21 cellular contexts compared by ENCODE assay signal in the genomic region with DNA sequence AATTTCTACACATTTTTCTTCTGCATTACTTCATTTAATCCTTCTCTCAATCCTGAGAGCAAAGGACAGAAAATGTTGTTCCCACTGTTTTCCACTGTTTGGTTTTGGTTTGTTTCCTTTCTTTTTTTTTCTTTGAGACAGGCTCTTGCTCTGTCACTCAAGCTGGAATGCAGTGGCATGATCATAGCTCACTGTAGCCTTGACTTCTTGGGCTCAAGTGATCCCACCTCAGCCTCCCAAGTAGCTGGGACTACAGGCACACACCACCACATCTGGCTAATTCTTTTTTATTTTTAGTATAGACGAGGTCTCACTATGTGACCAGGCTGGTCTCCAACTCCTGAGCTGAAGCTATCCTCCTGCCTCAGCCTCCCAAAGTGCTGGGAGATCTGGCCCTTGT.
"Had no signal": no experiment of that assay in that cellular context is flagged by ENCODE, and none has a peak within 500 bp of the region (broad histone marks: within the 10 kb centered on the region; RNA-seq: fewer than 3 reads in every experiment).

No MANE protein-coding gene starts in this region.

- H3K9me3 ChIP-seq: ascending aorta, breast epithelium, colonic mucosa, esophagus muscularis mucosa, gastrocnemius medialis, heart left ventricle had no signal

- H3K4me1 ChIP-seq: ascending aorta, breast epithelium, colonic mucosa, esophagus muscularis mucosa, foreskin keratinocyte, gastrocnemius medialis had no signal

- DNase-seq: cerebellar nuclear complex, foreskin keratinocyte had no signal

- H3K4me3 Mint-ChIP-seq: activated CD4-positive, alpha-beta memory T cell treated with anti-CD3 and anti-CD28 coated beads for 36 hours; activated CD4-positive, alpha-beta T cell treated with anti-CD3 and anti-CD28 coated beads for 36 hours; activated CD4-positive, alpha-beta T cell treated with anti-CD3 and anti-CD28 coated beads, Interleukin-2, amount 10 ng/mL, durations not matched to agents 24 days and 14 days; activated CD8-positive, alpha-beta memory T cell treated with anti-CD3 and anti-CD28 coated beads, Interleukin-2, amount 10 ng/mL, durations not matched to agents 7 days and 5 days; activated CD8-positive, alpha-beta T cell treated with anti-CD3 and anti-CD28 coated beads, Interleukin-2, amount 10 ng/mL, durations not matched to agents 7 days and 5 days; activated naive CD4-positive, alpha-beta T cell treated with anti-CD3 and anti-CD28 coated beads for 36 hours; activated naive CD4-positive, alpha-beta T cell treated with anti-CD3 and anti-CD28 coated beads, Interleukin-2, amount 50 U/mL, for 24 hours; activated naive CD8-positive, alpha-beta T cell treated with anti-CD3 and anti-CD28 coated beads for 36 hours; activated T-helper 1 cell treated with anti-CD3 and anti-CD28 coated beads, Interleukin-12 subunit alpha, Interleukin-12 subunit beta, Interleukin-2, Interleukin-4 antibody, amounts not matched to agents 30 ng/mL and 10 ng/mL and 1 ng/mL, durations not matched to agents 14 hours and 24 hours and 36 hours; brain; endodermal cell had no signal

- H3K27me3 ChIP-seq: ascending aorta, breast epithelium, cardiac muscle cell, colonic mucosa, esophagus muscularis mucosa, foreskin keratinocyte, gastrocnemius medialis, heart left ventricle had no signal

- H3K27ac ChIP-seq: ascending aorta, breast epithelium, cardiac muscle cell, colonic mucosa, esophagus muscularis mucosa, foreskin keratinocyte, gastrocnemius medialis, heart left ventricle had no signal

- H3K27me3 Mint-ChIP-seq: activated CD4-positive, alpha-beta memory T cell treated with anti-CD3 and anti-CD28 coated beads for 36 hours; activated CD4-positive, alpha-beta T cell treated with anti-CD3 and anti-CD28 coated beads for 36 hours; activated CD4-positive, alpha-beta T cell treated with anti-CD3 and anti-CD28 coated beads, Interleukin-2, amount 10 ng/mL, durations not matched to agents 24 days and 14 days; activated CD8-positive, alpha-beta memory T cell treated with anti-CD3 and anti-CD28 coated beads, Interleukin-2, amount 10 ng/mL, durations not matched to agents 7 days and 5 days; activated naive CD4-positive, alpha-beta T cell treated with anti-CD3 and anti-CD28 coated beads, Interleukin-2, amount 50 U/mL, for 24 hours; activated naive CD8-positive, alpha-beta T cell treated with anti-CD3 and anti-CD28 coated beads for 36 hours; brain had no signal

- H3K27ac Mint-ChIP-seq: activated CD4-positive, alpha-beta memory T cell treated with anti-CD3 and anti-CD28 coated beads for 36 hours; activated CD4-positive, alpha-beta T cell treated with anti-CD3 and anti-CD28 coated beads for 36 hours; activated CD4-positive, alpha-beta T cell treated with anti-CD3 and anti-CD28 coated beads, Interleukin-2, amount 10 ng/mL, durations not matched to agents 24 days and 14 days; activated CD8-positive, alpha-beta memory T cell treated with anti-CD3 and anti-CD28 coated beads, Interleukin-2, amount 10 ng/mL, durations not matched to agents 7 days and 5 days; activated CD8-positive, alpha-beta T cell treated with anti-CD3 and anti-CD28 coated beads, Interleukin-2, amount 10 ng/mL, durations not matched to agents 7 days and 5 days; activated naive CD4-positive, alpha-beta T cell treated with anti-CD3 and anti-CD28 coated beads for 36 hours; activated naive CD4-positive, alpha-beta T cell treated with anti-CD3 and anti-CD28 coated beads, Interleukin-2, amount 50 U/mL, for 24 hours; activated naive CD8-positive, alpha-beta T cell treated with anti-CD3 and anti-CD28 coated beads for 36 hours; activated T-helper 1 cell treated with anti-CD3 and anti-CD28 coated beads, Interleukin-12 subunit alpha, Interleukin-12 subunit beta, Interleukin-2, Interleukin-4 antibody, amounts not matched to agents 30 ng/mL and 10 ng/mL and 1 ng/mL, durations not matched to agents 14 hours and 24 hours and 36 hours; activated T-helper 2 cell treated with anti-CD3 and anti-CD28 coated beads, Interferon-gamma antibody, Interleukin-2, Interleukin-4, amounts not matched to agents 10 μg/mL and 5 μg/mL and 100 μg/mL, durations not matched to agents 14 hours and 24 hours and 36 hours; brain; endodermal cell had no signal

- ATAC-seq: foreskin keratinocyte, gastrocnemius medialis had no signal

- H3K36me3 ChIP-seq: ascending aorta, breast epithelium, cardiac muscle cell, colonic mucosa, esophagus muscularis mucosa, gastrocnemius medialis, heart left ventricle had no signal

- H3K4me3 ChIP-seq: ascending aorta, breast epithelium, cardiac muscle cell, colonic mucosa, esophagus muscularis mucosa, gastrocnemius medialis, heart left ventricle had no signal

- H3K36me3 Mint-ChIP-seq: activated CD4-positive, alpha-beta memory T cell treated with anti-CD3 and anti-CD28 coated beads for 36 hours; activated CD8-positive, alpha-beta memory T cell treated with anti-CD3 and anti-CD28 coated beads, Interleukin-2, amount 10 ng/mL, durations not matched to agents 7 days and 5 days; activated naive CD8-positive, alpha-beta T cell treated with anti-CD3 and anti-CD28 coated beads for 36 hours; brain had no signal

- H3K9me3 Mint-ChIP-seq: activated CD4-positive, alpha-beta memory T cell treated with anti-CD3 and anti-CD28 coated beads for 36 hours; activated CD4-positive, alpha-beta T cell treated with anti-CD3 and anti-CD28 coated beads, Interleukin-2, amount 10 ng/mL, durations not matched to agents 24 days and 14 days; activated naive CD4-positive, alpha-beta T cell treated with anti-CD3 and anti-CD28 coated beads for 36 hours; activated naive CD4-positive, alpha-beta T cell treated with anti-CD3 and anti-CD28 coated beads, Interleukin-2, amount 50 U/mL, for 24 hours; activated naive CD8-positive, alpha-beta T cell treated with anti-CD3 and anti-CD28 coated beads for 36 hours; activated T-helper 1 cell treated with anti-CD3 and anti-CD28 coated beads, Interleukin-12 subunit alpha, Interleukin-12 subunit beta, Interleukin-2, Interleukin-4 antibody, amounts not matched to agents 30 ng/mL and 10 ng/mL and 1 ng/mL, durations not matched to agents 14 hours and 24 hours and 36 hours; activated T-helper 2 cell treated with anti-CD3 and anti-CD28 coated beads, Interferon-gamma antibody, Interleukin-2, Interleukin-4, amounts not matched to agents 10 μg/mL and 5 μg/mL and 100 μg/mL, durations not matched to agents 14 hours and 24 hours and 36 hours; brain; endodermal cell had no signal
